ENCODE assay signal across 8 cellular contexts in the genomic region with DNA sequence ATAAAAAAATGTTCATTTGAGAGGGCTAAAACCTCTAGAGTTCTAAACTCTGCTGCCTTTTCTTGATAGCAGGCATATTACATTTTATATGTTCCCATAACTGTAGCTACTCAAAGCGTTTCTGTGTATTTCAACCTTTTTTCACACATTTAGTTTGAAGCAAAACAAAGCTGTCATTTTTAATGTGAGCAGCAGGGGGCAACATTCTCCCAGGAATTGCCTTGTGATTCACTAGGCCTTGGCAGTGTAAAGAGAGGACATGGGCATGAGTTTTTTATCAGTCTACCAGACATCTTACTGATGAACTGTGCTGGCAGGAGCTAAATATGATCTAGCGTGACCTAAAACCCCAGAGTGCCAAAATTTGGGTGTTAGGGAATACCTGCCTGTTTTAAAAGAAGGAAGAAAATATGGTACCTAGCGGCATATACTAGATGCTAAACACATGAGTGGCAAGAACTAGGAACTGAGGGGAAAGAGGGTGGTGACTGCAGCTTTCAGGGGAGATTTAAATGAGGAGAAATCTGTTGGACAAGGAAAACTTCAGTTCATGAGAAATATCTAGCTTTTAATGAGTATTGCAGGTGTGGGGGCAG.
DNase-seq lines count a peak whose midpoint lies in the region; ATAC-seq and TF ChIP-seq lines count a peak whose summit lies in the region.

No MANE protein-coding gene starts in this region.

- H3K9ac ChIP-seq in NT2/D1 (ENCODE audit: insufficient read length, low read depth): no peak overlapping the region

- no peaks in the 10 kb centered on the region for H3K27me3 ChIP-seq in CD4-positive, CD25-positive, alpha-beta regulatory T cell (ENCODE audit: control insufficient read depth, insufficient read depth, low read length)
- H3K27me3 ChIP-seq in NT2/D1 (ENCODE audit: insufficient read depth, insufficient read length) (no peaks in the 10 kb centered on the region), esophagus squamous epithelium (no peaks in the 10 kb centered on the region)

- DNase-seq in CD4-positive, CD25-positive, alpha-beta regulatory T cell: peak; percentile 27 to 67 (median 53)
- peak; percentile 40 for DNase-seq in NT2/D1 (ENCODE audit: low read depth, low spot score)
- DNase-seq in activated T-cell treated with anti-CD3 and anti-CD28 coated beads for 4 hours: peak; percentile 48
- DNase-seq in esophagus squamous epithelium (lab: John Stamatoyannopoulos, UW): no peak
- DNase-seq in superior temporal gyrus (ENCODE audit: extremely low spot score): peak; percentile 96
- no peak for DNase-seq in NK-92 treated with Interleukin-12 subunit alpha and Interleukin-12 subunit beta, amount 100 ng/mL, for 24 hours (lab: John Stamatoyannopoulos, UW)

- H3K27ac Mint-ChIP-seq in CD4-positive, CD25-positive, alpha-beta regulatory T cell: no peak overlapping the region
- H3K27ac Mint-ChIP-seq in nephron: no peak overlapping the region

- H3K4me3 Mint-ChIP-seq in CD4-positive, CD25-positive, alpha-beta regulatory T cell: no peak overlapping the region
- H3K4me3 Mint-ChIP-seq in nephron: no peak overlapping the region

- WGBS in esophagus squamous epithelium, 2 donors: 42 to 55% methylated on average over 3 of the region's 3 CpGs

- no peak overlapping the region for H3K27ac ChIP-seq in CD4-positive, CD25-positive, alpha-beta regulatory T cell (ENCODE audit: insufficient read depth, low read length, poor library complexity, severe bottlenecking)
- no peak overlapping the region for H3K27ac ChIP-seq in esophagus squamous epithelium

- no peak for ATAC-seq in CD4-positive, CD25-positive, alpha-beta regulatory T cell (ENCODE audit: low read depth in 2 of 2)
- ATAC-seq in HG03135 (IDR thresholded peaks at IDR 0.05; ENCODE audit: unreplicated experiment): peak; percentile 55

- no peaks in the 10 kb centered on the region for H3K4me1 ChIP-seq in CD4-positive, CD25-positive, alpha-beta regulatory T cell (ENCODE audit: control insufficient read depth, insufficient read depth, low read length, poor library complexity, severe bottlenecking)
- H3K4me1 ChIP-seq in NT2/D1 (ENCODE audit: insufficient read depth, insufficient read length) (no peaks in the 10 kb centered on the region), esophagus squamous epithelium (no peaks in the 10 kb centered on the region)

- H3K36me3 Mint-ChIP-seq in CD4-positive, CD25-positive, alpha-beta regulatory T cell: no peaks in the 10 kb centered on the region
- H3K36me3 Mint-ChIP-seq in nephron (ENCODE audit: low read depth): no peaks in the 10 kb centered on the region

- no peaks in the 10 kb centered on the region for H3K9me3 ChIP-seq in CD4-positive, CD25-positive, alpha-beta regulatory T cell (ENCODE audit: control insufficient read depth in 2 of 2, low read length in 2 of 2)
- H3K9me3 ChIP-seq in NT2/D1 (ENCODE audit: insufficient read depth, low read length) (no peaks in the 10 kb centered on the region), esophagus squamous epithelium (no peaks in the 10 kb centered on the region)

- TF ChIP-seq CTCF in esophagus squamous epithelium (IDR thresholded peaks at IDR 0.05): peak; percentile 55 to 83 (median 76)
- TF ChIP-seq CTCF in nephron (IDR thresholded peaks at IDR 0.05; ENCODE audit: unreplicated experiment in 3 of 3): peak; percentile 66 to 83 (median 76)

- no peak for TF ChIP-seq POLR2A in esophagus squamous epithelium (IDR thresholded peaks at IDR 0.05)

- peaks cover 0 to 2% (median 0%) of the 10 kb centered on the region in 7 donors for H3K9me3 Mint-ChIP-seq in CD4-positive, CD25-positive, alpha-beta regulatory T cell
- H3K9me3 Mint-ChIP-seq in nephron: no peaks in the 10 kb centered on the region

- H3K27me3 Mint-ChIP-seq in CD4-positive, CD25-positive, alpha-beta regulatory T cell: no peaks in the 10 kb centered on the region
- no peaks in the 10 kb centered on the region for H3K27me3 Mint-ChIP-seq in nephron (ENCODE audit: low read depth)

- intact Hi-C loops in esophagus squamous epithelium (cut with DNase I): loop anchor here (5.0 to 10.0 kb wide), 2 partner anchors 334 to 596 kb away; no protein-coding TSS in a partner anchor

- H3K4me1 Mint-ChIP-seq in CD4-positive, CD25-positive, alpha-beta regulatory T cell: peaks cover 0 to 3% (median 1%) of the 10 kb centered on the region in 4 donors
- H3K4me1 Mint-ChIP-seq in nephron: peaks cover 15% of the 10 kb centered on the region

- H3K36me3 ChIP-seq in CD4-positive, CD25-positive, alpha-beta regulatory T cell (ENCODE audit: control insufficient read depth, insufficient read depth, low read length): no peaks in the 10 kb centered on the region
- H3K36me3 ChIP-seq in NT2/D1 (ENCODE audit: insufficient read depth, insufficient read length, low read length) (no peaks in the 10 kb centered on the region), esophagus squamous epithelium (no peaks in the 10 kb centered on the region)

- no peak overlapping the region for H3K4me3 ChIP-seq in CD4-positive, CD25-positive, alpha-beta regulatory T cell (ENCODE audit: low read depth, low read length)
- H3K4me3 ChIP-seq in NT2/D1 (ENCODE audit: insufficient read length, low read depth) (no peak overlapping the region), esophagus squamous epithelium (no peak overlapping the region)

Comparison
In these comparisons a context has a peak if more than half of its experiments do, and no peak if none do; other contexts are left out.
1. DNase-seq: peak in CD4-positive, CD25-positive, alpha-beta regulatory T cell (3 of 3), NT2/D1 (single experiment), activated T-cell treated with anti-CD3 and anti-CD28 coated beads for 4 hours (single experiment) and superior temporal gyrus (single experiment); none in esophagus squamous epithelium (single experiment) and NK-92 treated with Interleukin-12 subunit alpha and Interleukin-12 subunit beta, amount 100 ng/mL, for 24 hours (single experiment).